In genomic region chr6:38974389-38975133, GRCh38 we compare ENCODE assay signal across 19 cellular contexts.
DNase-seq lines count a peak whose midpoint lies in the region; ATAC-seq and TF ChIP-seq lines count a peak whose summit lies in the region.
"Had no signal": no experiment of that assay in that cellular context is flagged by ENCODE, and none has a peak within 500 bp of the region (broad histone marks: within the 10 kb centered on the region; RNA-seq: fewer than 3 reads in every experiment).

No MANE protein-coding gene starts in this region.

- ATAC-seq in GM18909 (IDR thresholded peaks at IDR 0.05; ENCODE audit: poor library complexity, unreplicated experiment) = no peak
- ATAC-seq in HG03097 (IDR thresholded peaks at IDR 0.05; ENCODE audit: low FRiP score, unreplicated experiment) = no peak
- ATAC-seq: A549 had no signal

- peak; percentile 47 for DNase-seq in DMS79 treated with DMSO at 0.1 percent for 48 hours (lab: John Stamatoyannopoulos, UW)
- DNase-seq in DMS79 (lab: John Stamatoyannopoulos, UW) = no peak
- peak; percentile 5 for DNase-seq in LoVo (ENCODE audit: low spot score)
- peak; percentile 4 for DNase-seq in fibroblast of pulmonary artery (ENCODE audit: low read depth)
- DNase-seq in progenitor cell of endocrine pancreas (ENCODE audit: low spot score, unreplicated experiment) = no peak
- DNase-seq in ecto neural progenitor cell (ENCODE audit: low spot score) = no peak
- DNase-seq: activated CD8-positive, alpha-beta memory T cell treated with anti-CD3 and anti-CD28 coated beads for 24 hours; amniotic stem cell; Calu3; kidney; NCI-H1694; NCI-H526 treated with DMSO at 0.1 percent for 48 hours; posterior cingulate gyrus; substantia nigra; SW 1271 had no signal

- no peak overlapping the region for H3K4me3 Mint-ChIP-seq in progenitor cell of endocrine pancreas (ENCODE audit: low read depth)

- peaks cover 23% of the 10 kb centered on the region for H3K4me1 Mint-ChIP-seq in progenitor cell of endocrine pancreas (ENCODE audit: low read depth)

- H3K9me3 Mint-ChIP-seq in progenitor cell of endocrine pancreas (ENCODE audit: low read depth) = no peaks in the 10 kb centered on the region

- H3K36me3 Mint-ChIP-seq in progenitor cell of endocrine pancreas (ENCODE audit: insufficient read depth) = no peaks in the 10 kb centered on the region

- peaks cover 33% of the 10 kb centered on the region for H3K27me3 Mint-ChIP-seq in progenitor cell of endocrine pancreas

- TF ChIP-seq CTCF in fibroblast of pulmonary artery (IDR thresholded peaks at IDR 0.05; ENCODE audit: low read length, missing control alignments) (no peak), progenitor cell of endocrine pancreas (IDR thresholded peaks at IDR 0.05; ENCODE audit: unreplicated experiment) (no peak)

- H3K27ac Mint-ChIP-seq in progenitor cell of endocrine pancreas = peak overlapping the region; percentile 94

- no peak overlapping the region for H3K4me3 ChIP-seq in fibroblast of pulmonary artery (replicated peaks; ENCODE audit: low read depth, low read length)
- H3K4me3 ChIP-seq: A549, HAP-1 had no signal

Comparison
In these comparisons a context has a peak if more than half of its experiments do, and no peak if none do; other contexts are left out.
1. DNase-seq: peak in DMS79 treated with DMSO at 0.1 percent for 48 hours (single experiment), LoVo (single experiment) and fibroblast of pulmonary artery (single experiment); none in DMS79 (single experiment), progenitor cell of endocrine pancreas (single experiment) and ecto neural progenitor cell (single experiment).